In genomic region chr1:29805122-29805895, GRCh38 we compare ENCODE assay signal across 22 cellular contexts.
A peak's percentile ranks its signal among the peaks of the same experiment; 100 is the strongest.
DNase-seq lines count a peak whose midpoint lies in the region; ATAC-seq and TF ChIP-seq lines count a peak whose summit lies in the region.
"Had no signal": no experiment of that assay in that cellular context is flagged by ENCODE, and none has a peak within 500 bp of the region (broad histone marks: within the 10 kb centered on the region; RNA-seq: fewer than 3 reads in every experiment).

No MANE protein-coding gene starts in this region.

- no peaks in the 10 kb centered on the region for H3K79me2 ChIP-seq in mesendoderm (ENCODE audit: control insufficient read depth, insufficient read depth, low read length)

- POLR2A ChIA-PET in A673 (lab: Charles Lee; ENCODE audit: low non-redundant PET) = no interaction called here

- H3K4me1 ChIP-seq in A673 (ENCODE audit: insufficient read depth, low read length, poor library complexity, severe bottlenecking) (peaks cover 40% of the 10 kb centered on the region), colonic mucosa (no peaks in the 10 kb centered on the region), mesendoderm (ENCODE audit: control insufficient read depth, low read depth, low read length) (no peaks in the 10 kb centered on the region)

- H3K4ac ChIP-seq in mesendoderm (ENCODE audit: low read depth, low read length) = no peak overlapping the region

- no peak overlapping the region for H3K23ac ChIP-seq in mesendoderm (ENCODE audit: low read length)

- H4K8ac ChIP-seq in mesendoderm (ENCODE audit: low read depth, low read length) = no peak overlapping the region

- no peak overlapping the region for H2AK5ac ChIP-seq in mesendoderm (ENCODE audit: low read length)

- no peak overlapping the region for H2BK15ac ChIP-seq in mesendoderm (replicated peaks; ENCODE audit: low read depth)

- no peaks in the 10 kb centered on the region for H3K79me1 ChIP-seq in mesendoderm (ENCODE audit: low read length)

- TF ChIP-seq CTCF in A673 (conservative IDR thresholded peaks at IDR 0.05; ENCODE audit: low read depth, low read length) (no peak), colonic mucosa (IDR thresholded peaks at IDR 0.05) (no peak)

- H2BK5ac ChIP-seq in mesendoderm (ENCODE audit: low read length) = no peak overlapping the region

- H3K4me2 ChIP-seq in mesendoderm (ENCODE audit: low read length) = no peak overlapping the region
- H3K4me2 ChIP-seq: KMS-11 had no signal

- WGBS in mesendoderm (ENCODE audit: extremely low coverage, insufficient coverage, low lambda C conversion rate) = no CpG with 5 or more reads among the region's 11 CpGs

- no peak for ATAC-seq in GM18868 (IDR thresholded peaks at IDR 0.05; ENCODE audit: unreplicated experiment)
- no peak for ATAC-seq in HG03025 (IDR thresholded peaks at IDR 0.05; ENCODE audit: low FRiP score, unreplicated experiment)
- no peak for ATAC-seq in HG02852 (IDR thresholded peaks at IDR 0.05; ENCODE audit: unreplicated experiment)
- ATAC-seq: left cardiac atrium had no signal

- intact Hi-C loops in A673 (cut with micrococcal nuclease; ENCODE audit: unreplicated experiment) (no loop called here), colonic mucosa (cut with DNase I) (no loop called here)

- H3K9ac ChIP-seq in colonic mucosa (ENCODE audit: low read depth in 2 of 2, low read length in 2 of 2) (no peak overlapping the region), mesendoderm (ENCODE audit: low read length) (no peak overlapping the region)
- H3K9ac ChIP-seq: KMS-11 had no signal

- no peaks in the 10 kb centered on the region for H3K36me3 ChIP-seq in A673 (ENCODE audit: insufficient read depth, low read length, poor library complexity, severe bottlenecking)
- H3K36me3 ChIP-seq in colonic mucosa = no peaks in the 10 kb centered on the region
- no peaks in the 10 kb centered on the region for H3K36me3 ChIP-seq in mesendoderm (ENCODE audit: control insufficient read depth, insufficient read depth, low read length)
- H3K36me3 ChIP-seq: tibial nerve had no signal

- no peak overlapping the region for H3K4me3 ChIP-seq in A673 (ENCODE audit: low read depth, low read length, poor library complexity, severe bottlenecking)
- H3K4me3 ChIP-seq in colonic mucosa = no peak overlapping the region
- no peak overlapping the region for H3K4me3 ChIP-seq in mesendoderm (ENCODE audit: low read length)
- H3K4me3 ChIP-seq: tibial nerve had no signal

- H3K27ac ChIP-seq in A673 (ENCODE audit: low read depth, low read length, poor library complexity, severe bottlenecking) (peak overlapping the region; percentile 29), colonic mucosa (no peak overlapping the region), mesendoderm (ENCODE audit: low read depth, low read length) (peak overlapping the region; percentile 13)
- H3K27ac ChIP-seq: epithelial cell of prostate, KMS-11, RWPE1, tibial nerve had no signal

- H4K5ac ChIP-seq in mesendoderm (ENCODE audit: low read length) = no peak overlapping the region

- CTCF ChIA-PET in A673 (lab: Charles Lee) = interaction anchor here (0.6 kb wide), 1 partner anchor 576 kb away, joined by 5 read pairs; no protein-coding TSS in a partner anchor

- peak overlapping the region; percentile 8 for H3K18ac ChIP-seq in mesendoderm (ENCODE audit: low read length)

- BruUV-seq in A673 (replicated peaks; lab: Mats Ljungman, UMichigan) = no TSS peak

- H2BK120ac ChIP-seq in mesendoderm (ENCODE audit: low read depth, low read length) = no peak overlapping the region

- DNase-seq in A673 (ENCODE audit: low spot score) (no peak), D341Med (ENCODE audit: low spot score) (peak; percentile 12), colonic mucosa (peak; percentile 7), mesendoderm (peak; percentile 35), DMS153 (lab: John Stamatoyannopoulos, UW) (no peak)
- DNase-seq: activated CD4-positive, alpha-beta T cell treated with anti-CD3 and anti-CD28 coated beads, Interleukin-2, amount 10 ng/mL, durations not matched to agents 24 days and 14 days; activated naive CD8-positive, alpha-beta T cell treated with anti-CD3 and anti-CD28 coated beads, Interleukin-2, amount 10 ng/mL, durations not matched to agents 7 days and 5 days; CD4-positive, CD25-positive, alpha-beta regulatory T cell; EL; HFFc6; left cardiac atrium; MV-4-11; NCI-H1694; NCI-H526 treated with DMSO at 0.1 percent for 48 hours; retina had no signal

- H3K56ac ChIP-seq in mesendoderm (ENCODE audit: low read length) = peak overlapping the region; percentile 17

- H3K9me3 ChIP-seq in A673 (ENCODE audit: low read depth, low read length, poor library complexity, severe bottlenecking) (no peaks in the 10 kb centered on the region), colonic mucosa (no peaks in the 10 kb centered on the region)
- H3K9me3 ChIP-seq: tibial nerve had no signal

- H3K27me3 ChIP-seq in A673 (replicated peaks; ENCODE audit: insufficient read depth, low read depth, low read length, poor library complexity) (no peaks in the 10 kb centered on the region), colonic mucosa (no peaks in the 10 kb centered on the region), mesendoderm (ENCODE audit: insufficient read depth, low read length, poor library complexity) (no peaks in the 10 kb centered on the region)

Comparison
In these comparisons a context has a peak if more than half of its experiments do, and no peak if none do; other contexts are left out.
1. DNase-seq: peak in D341Med (single experiment), colonic mucosa (single experiment) and mesendoderm (single experiment); none in A673 (single experiment) and DMS153 (single experiment).